ENCODE assay signal across 18 cellular contexts in the genomic region with DNA sequence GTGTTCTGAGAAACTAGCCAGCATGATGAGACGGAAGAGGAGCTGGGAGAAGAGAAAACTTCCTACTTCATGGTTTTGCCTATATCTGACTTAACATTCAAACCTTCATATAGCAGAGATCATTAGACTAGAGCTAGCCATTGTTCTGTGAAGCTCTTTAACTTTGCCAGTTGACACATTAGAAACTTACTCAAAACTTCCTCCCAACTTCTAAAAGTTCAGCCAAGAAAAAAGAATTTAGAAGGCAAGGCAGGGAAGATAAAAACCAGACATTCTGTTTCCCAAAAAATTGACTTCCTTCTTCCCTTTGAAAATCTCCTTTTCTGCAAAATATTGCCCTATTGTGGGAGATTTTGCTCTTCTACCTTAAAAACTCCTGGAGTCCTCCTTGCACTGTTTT.
DNase-seq lines count a peak whose midpoint lies in the region; ATAC-seq, FAIRE-seq and TF ChIP-seq lines count a peak whose summit lies in the region.
"Had no signal": no experiment of that assay in that cellular context is flagged by ENCODE, and none has a peak within 500 bp of the region (broad histone marks: within the 10 kb centered on the region; RNA-seq: fewer than 3 reads in every experiment).

No MANE protein-coding gene starts in this region.

- no peak overlapping the region for H3K4me2 ChIP-seq in osteoblast (ENCODE audit: insufficient read depth, low read length)

- FAIRE-seq in H54 (lab: Jason Lieb, UNC) = no peak
- FAIRE-seq: HTR-8/SVneo had no signal

- H3K9me3 ChIP-seq in ascending aorta (no peaks in the 10 kb centered on the region), tibial artery (no peaks in the 10 kb centered on the region), osteoblast (ENCODE audit: low read depth, low read length) (no peaks in the 10 kb centered on the region)

- intact Hi-C loops in ascending aorta (cut with DNase I) (no loop called here), Right ventricle myocardium superior (cut with DNase I) (no loop called here), sciatic nerve (cut with DNase I) (no loop called here), tibial artery (cut with DNase I; ENCODE audit: low total_unique reads) (no loop called here)

- no peaks in the 10 kb centered on the region for H3K79me2 ChIP-seq in osteoblast (ENCODE audit: insufficient read depth, low read length)

- H3K27me3 ChIP-seq in ascending aorta (no peaks in the 10 kb centered on the region), tibial artery (no peaks in the 10 kb centered on the region), osteoblast (ENCODE audit: insufficient read depth, low read length) (no peaks in the 10 kb centered on the region)

- DNase-seq in ascending aorta (ENCODE audit: low spot score in 2 of 2) (no peak), Right ventricle myocardium superior (no peak), sciatic nerve (ENCODE audit: low spot score) (no peak), tibial artery (no peak), H54 (ENCODE audit: insufficient read length, low spot score) (no peak), osteoblast (ENCODE audit: insufficient read length, low spot score, missing footprints) (no peak)
- DNase-seq: AML-193; CD4-positive, CD25-positive, alpha-beta regulatory T cell; KBM-7; NCI-H1048; NCI-H146; NCI-H2227 treated with DMSO at 0.1 percent for 48 hours; NCI-H526 treated with DMSO at 0.1 percent for 48 hours; OCI-M1; RPMI8226 had no signal

- H3K4me1 ChIP-seq in ascending aorta (peaks cover 9 to 16% of the 10 kb centered on the region in 2 donors), tibial artery (peaks cover 0 to 23% (median 5%) of the 10 kb centered on the region in 4 donors), osteoblast (ENCODE audit: insufficient read depth, low read length) (peaks cover 15% of the 10 kb centered on the region)

- no peaks in the 10 kb centered on the region for H4K20me1 ChIP-seq in osteoblast (ENCODE audit: insufficient read depth, low read length)

- ATAC-seq in Right ventricle myocardium superior (ENCODE audit: poor library complexity) (peak; percentile 41), sciatic nerve (peak; percentile 39), GM21528 (IDR thresholded peaks at IDR 0.05; ENCODE audit: low FRiP score, unreplicated experiment) (no peak)
- ATAC-seq: HCT116 had no signal

- H2AFZ ChIP-seq in osteoblast (ENCODE audit: low read length) = no peak overlapping the region

- H3K4me3 ChIP-seq in ascending aorta (peak overlapping the region in 1 of 2 donors; percentile 26), tibial artery (no peak overlapping the region), osteoblast (ENCODE audit: insufficient read depth, low read length) (no peak overlapping the region)

- peak overlapping the region; percentile 78 to 88 for H3K27ac ChIP-seq in ascending aorta
- peak overlapping the region; percentile 59 to 60 for H3K27ac ChIP-seq in tibial artery
- H3K27ac ChIP-seq in osteoblast (ENCODE audit: low read depth, low read length) = no peak overlapping the region

- TF ChIP-seq CTCF in ascending aorta (IDR thresholded peaks at IDR 0.05) (no peak), tibial artery (IDR thresholded peaks at IDR 0.05) (no peak), osteoblast (IDR thresholded peaks at IDR 0.05; ENCODE audit: extremely low read depth, low read depth, low read length) (no peak)

- H3K36me3 ChIP-seq in ascending aorta = no peaks in the 10 kb centered on the region
- no peaks in the 10 kb centered on the region for H3K36me3 ChIP-seq in tibial artery
- no peaks in the 10 kb centered on the region for H3K36me3 ChIP-seq in osteoblast (ENCODE audit: insufficient read depth, low read length)

- TF ChIP-seq POLR2A in H54 (IDR thresholded peaks at IDR 0.05; ENCODE audit: low read depth, low read length) = no peak
